Comparison of ENCODE assay signal across 8 cellular contexts in the genomic region with DNA sequence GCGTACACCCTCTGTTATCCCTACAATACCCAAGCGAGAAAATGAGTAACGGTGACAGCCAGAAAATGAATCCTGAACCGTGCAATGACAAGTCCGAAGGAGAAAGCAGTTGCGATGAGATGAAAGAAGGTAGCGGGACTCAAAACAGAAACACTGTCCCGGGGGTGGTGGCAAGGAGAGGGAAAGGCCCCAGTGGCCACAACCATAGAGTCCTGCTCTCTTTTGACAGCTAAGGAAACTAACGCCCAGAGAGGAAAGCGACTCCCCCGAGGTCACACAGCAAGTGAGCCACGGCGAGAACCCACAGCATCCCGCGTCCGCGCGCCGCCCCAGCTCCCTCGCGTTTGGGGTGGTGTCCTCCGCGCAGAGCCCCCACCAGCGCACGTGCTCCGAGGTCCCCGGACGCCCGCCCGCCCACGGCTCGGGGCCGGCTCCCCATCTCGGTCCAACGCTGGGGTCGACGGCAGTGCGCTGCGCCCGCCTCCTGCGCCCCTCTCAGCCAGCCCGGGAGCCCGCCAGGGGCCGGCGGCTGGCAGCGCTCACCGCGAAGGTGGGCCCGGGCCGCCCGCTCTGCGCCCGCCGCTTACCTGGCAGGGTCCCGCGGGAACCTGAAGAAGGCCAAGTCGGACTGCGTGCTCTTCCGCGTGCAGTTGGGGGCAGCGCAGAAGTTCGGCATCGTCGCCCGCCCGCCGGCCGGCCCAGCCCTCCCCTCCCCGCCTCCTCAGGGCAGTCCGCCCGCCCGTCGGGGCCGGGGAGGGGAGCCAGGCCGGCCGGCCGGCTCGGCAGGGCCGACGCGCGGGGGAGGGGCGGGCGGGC.
DNase-seq lines count a peak whose midpoint lies in the region; ATAC-seq and FAIRE-seq lines count a peak whose summit lies in the region.

No MANE protein-coding gene starts in this region.

- H3K36me3 ChIP-seq in BLaER1, result peaks cover 17% of the 10 kb centered on the region

- peak overlapping the region; percentile 92 for H3K27ac ChIP-seq in BLaER1

- ATAC-seq in GM19452 (IDR thresholded peaks at IDR 0.05; ENCODE audit: unreplicated experiment) (peak; percentile 14), memory B cell (ENCODE audit: low read depth) (peak; percentile 5)

- no peaks in the 10 kb centered on the region for H3K27me3 Mint-ChIP-seq in dendritic cell treated with granulocyte-macrophage colony-stimulating factor and Interleukin-4, amounts not matched to agents 40 ng/mL and 50 ng/mL, for 4 days
- no peaks in the 10 kb centered on the region for H3K27me3 Mint-ChIP-seq in memory B cell

- H3K27me3 ChIP-seq in BLaER1, result no peaks in the 10 kb centered on the region

- H3K4me3 ChIP-seq in BLaER1, result peak overlapping the region; percentile 98

- peaks cover 6% of the 10 kb centered on the region for H3K36me3 Mint-ChIP-seq in dendritic cell treated with granulocyte-macrophage colony-stimulating factor and Interleukin-4, amounts not matched to agents 40 ng/mL and 50 ng/mL, for 4 days (ENCODE audit: low read depth)
- peaks cover under 1% of the 10 kb centered on the region for H3K36me3 Mint-ChIP-seq in memory B cell

- no peaks in the 10 kb centered on the region for H3K9me3 Mint-ChIP-seq in dendritic cell treated with granulocyte-macrophage colony-stimulating factor and Interleukin-4, amounts not matched to agents 40 ng/mL and 50 ng/mL, for 4 days
- no peaks in the 10 kb centered on the region for H3K9me3 Mint-ChIP-seq in memory B cell

- H3K4me1 ChIP-seq in BLaER1, result peaks cover 42% of the 10 kb centered on the region

- H3K4me2 ChIP-seq in BLaER1, result peak overlapping the region; percentile 97

- peak overlapping the region; percentile 95 for H3K9ac ChIP-seq in BLaER1

- peak; percentile 32 for DNase-seq in HTR-8/SVneo (ENCODE audit: insufficient read length, low spot score)
- peak; percentile 38 to 46 for DNase-seq in activated CD4-positive, alpha-beta T cell treated with anti-CD3 and anti-CD28 coated beads for 24 hours (ENCODE audit: low read depth in 2 of 2)
- DNase-seq in memory B cell (ENCODE audit: low spot score in 2 of 2), result peak; percentile 27 to 61
- peak; percentile 11 for DNase-seq in stimulated activated CD8-positive, alpha-beta memory T cell treated with anti-CD3 and anti-CD28 coated beads, Interleukin-15, amount 100 ng/mL, for 1 hour (ENCODE audit: low read depth)
- DNase-seq in DMS153 (lab: John Stamatoyannopoulos, UW), result no peak

- peaks cover 51% of the 10 kb centered on the region for H4K20me1 ChIP-seq in BLaER1

- H3K4me3 Mint-ChIP-seq in dendritic cell treated with granulocyte-macrophage colony-stimulating factor and Interleukin-4, amounts not matched to agents 40 ng/mL and 50 ng/mL, for 4 days, result peak overlapping the region; percentile 87
- H3K4me3 Mint-ChIP-seq in memory B cell, result peak overlapping the region; percentile 93

- intact Hi-C loops in dendritic cell treated with granulocyte-macrophage colony-stimulating factor and Interleukin-4, amounts not matched to agents 40 ng/mL and 50 ng/mL, for 4 days (cut with micrococcal nuclease), result loop anchor here (2.0 kb wide), 1 partner anchor 64 kb away; a partner anchor contains a TSS

- peaks cover 73% of the 10 kb centered on the region for H3K4me1 Mint-ChIP-seq in dendritic cell treated with granulocyte-macrophage colony-stimulating factor and Interleukin-4, amounts not matched to agents 40 ng/mL and 50 ng/mL, for 4 days (ENCODE audit: low read depth)
- H3K4me1 Mint-ChIP-seq in memory B cell, result peaks cover 51% of the 10 kb centered on the region

- FAIRE-seq in HTR-8/SVneo (lab: Jason Lieb, UNC), result no peak

- H3K9me3 ChIP-seq in BLaER1, result no peaks in the 10 kb centered on the region

- H3K27ac Mint-ChIP-seq in dendritic cell treated with granulocyte-macrophage colony-stimulating factor and Interleukin-4, amounts not matched to agents 40 ng/mL and 50 ng/mL, for 4 days, result peak overlapping the region; percentile 84
- peak overlapping the region; percentile 92 for H3K27ac Mint-ChIP-seq in memory B cell
